ENCODE assay signal across 1 cellular context in the genomic region with DNA sequence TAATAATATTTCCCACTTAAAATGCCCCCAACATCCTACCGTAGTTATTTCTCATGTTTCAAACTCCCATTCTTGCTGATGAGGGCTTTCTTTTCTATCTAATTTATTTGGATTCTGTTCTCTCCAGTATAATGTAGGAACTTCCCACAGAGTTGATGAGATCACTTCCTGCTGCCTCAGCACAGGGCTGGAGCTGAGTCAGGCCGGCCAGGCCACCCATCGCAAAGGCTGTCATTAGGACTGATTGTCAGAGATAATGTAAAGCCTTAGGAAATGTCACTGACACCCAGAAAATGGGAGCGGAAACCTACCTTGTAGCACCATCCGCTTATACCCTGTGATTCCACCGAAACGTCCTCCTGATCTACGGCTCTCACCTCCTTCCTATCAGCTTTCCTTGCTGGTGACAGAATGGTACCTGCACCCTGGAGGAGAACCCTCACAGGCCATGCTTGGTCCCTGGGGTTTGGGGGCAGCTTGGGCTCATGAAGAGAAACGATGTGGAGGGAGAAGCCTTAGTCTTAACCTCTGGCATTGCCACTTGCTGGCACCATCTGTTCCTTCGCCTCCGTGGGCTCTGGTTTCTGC.
TF ChIP-seq lines count a peak whose summit lies in the region.

No MANE protein-coding gene starts in this region.

TF ChIP-seq in WTC11, 78 proteins besides CTCF, POLR2A, EP300 and RAD21 (continued from another document):
- TF ChIP-seq, protein P1, sequence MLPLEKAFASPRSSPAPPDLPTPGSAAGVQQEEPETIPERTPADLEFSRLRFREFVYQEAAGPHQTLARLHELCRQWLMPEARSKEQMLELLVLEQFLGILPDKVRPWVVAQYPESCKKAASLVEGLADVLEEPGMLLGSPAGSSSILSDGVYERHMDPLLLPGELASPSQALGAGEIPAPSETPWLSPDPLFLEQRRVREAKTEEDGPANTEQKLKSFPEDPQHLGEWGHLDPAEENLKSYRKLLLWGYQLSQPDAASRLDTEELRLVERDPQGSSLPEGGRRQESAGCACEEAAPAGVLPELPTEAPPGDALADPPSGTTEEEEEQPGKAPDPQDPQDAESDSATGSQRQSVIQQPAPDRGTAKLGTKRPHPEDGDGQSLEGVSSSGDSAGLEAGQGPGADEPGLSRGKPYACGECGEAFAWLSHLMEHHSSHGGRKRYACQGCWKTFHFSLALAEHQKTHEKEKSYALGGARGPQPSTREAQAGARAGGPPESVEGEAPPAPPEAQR (CRISPR knock-in tag; IDR thresholded peaks at IDR 0.05) = no peak
- TF ChIP-seq, protein P2, sequence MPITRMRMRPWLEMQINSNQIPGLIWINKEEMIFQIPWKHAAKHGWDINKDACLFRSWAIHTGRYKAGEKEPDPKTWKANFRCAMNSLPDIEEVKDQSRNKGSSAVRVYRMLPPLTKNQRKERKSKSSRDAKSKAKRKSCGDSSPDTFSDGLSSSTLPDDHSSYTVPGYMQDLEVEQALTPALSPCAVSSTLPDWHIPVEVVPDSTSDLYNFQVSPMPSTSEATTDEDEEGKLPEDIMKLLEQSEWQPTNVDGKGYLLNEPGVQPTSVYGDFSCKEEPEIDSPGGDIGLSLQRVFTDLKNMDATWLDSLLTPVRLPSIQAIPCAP (CRISPR knock-in tag; IDR thresholded peaks at IDR 0.05) = no peak
- TF ChIP-seq ZMAT4 (CRISPR knock-in tag; IDR thresholded peaks at IDR 0.05) (no peak), GTF2I (CRISPR knock-in tag; conservative IDR thresholded peaks at IDR 0.05) (no peak), ZNF423 (CRISPR knock-in tag; IDR thresholded peaks at IDR 0.05) (no peak), SMAD4 (CRISPR knock-in tag; IDR thresholded peaks at IDR 0.05) (no peak), ZNF121 (CRISPR knock-in tag; IDR thresholded peaks at IDR 0.05) (no peak), AR (CRISPR knock-in tag; IDR thresholded peaks at IDR 0.05) (no peak), CREM (CRISPR knock-in tag; IDR thresholded peaks at IDR 0.05) (no peak), CBFB (CRISPR knock-in tag; IDR thresholded peaks at IDR 0.05; ENCODE audit: low read depth) (no peak)
- TF ChIP-seq, protein P3, sequence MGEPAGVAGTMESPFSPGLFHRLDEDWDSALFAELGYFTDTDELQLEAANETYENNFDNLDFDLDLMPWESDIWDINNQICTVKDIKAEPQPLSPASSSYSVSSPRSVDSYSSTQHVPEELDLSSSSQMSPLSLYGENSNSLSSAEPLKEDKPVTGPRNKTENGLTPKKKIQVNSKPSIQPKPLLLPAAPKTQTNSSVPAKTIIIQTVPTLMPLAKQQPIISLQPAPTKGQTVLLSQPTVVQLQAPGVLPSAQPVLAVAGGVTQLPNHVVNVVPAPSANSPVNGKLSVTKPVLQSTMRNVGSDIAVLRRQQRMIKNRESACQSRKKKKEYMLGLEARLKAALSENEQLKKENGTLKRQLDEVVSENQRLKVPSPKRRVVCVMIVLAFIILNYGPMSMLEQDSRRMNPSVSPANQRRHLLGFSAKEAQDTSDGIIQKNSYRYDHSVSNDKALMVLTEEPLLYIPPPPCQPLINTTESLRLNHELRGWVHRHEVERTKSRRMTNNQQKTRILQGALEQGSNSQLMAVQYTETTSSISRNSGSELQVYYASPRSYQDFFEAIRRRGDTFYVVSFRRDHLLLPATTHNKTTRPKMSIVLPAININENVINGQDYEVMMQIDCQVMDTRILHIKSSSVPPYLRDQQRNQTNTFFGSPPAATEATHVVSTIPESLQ (CRISPR knock-in tag; IDR thresholded peaks at IDR 0.05) = no peak
